ENCODE assay signal across 17 cellular contexts in the genomic region with DNA sequence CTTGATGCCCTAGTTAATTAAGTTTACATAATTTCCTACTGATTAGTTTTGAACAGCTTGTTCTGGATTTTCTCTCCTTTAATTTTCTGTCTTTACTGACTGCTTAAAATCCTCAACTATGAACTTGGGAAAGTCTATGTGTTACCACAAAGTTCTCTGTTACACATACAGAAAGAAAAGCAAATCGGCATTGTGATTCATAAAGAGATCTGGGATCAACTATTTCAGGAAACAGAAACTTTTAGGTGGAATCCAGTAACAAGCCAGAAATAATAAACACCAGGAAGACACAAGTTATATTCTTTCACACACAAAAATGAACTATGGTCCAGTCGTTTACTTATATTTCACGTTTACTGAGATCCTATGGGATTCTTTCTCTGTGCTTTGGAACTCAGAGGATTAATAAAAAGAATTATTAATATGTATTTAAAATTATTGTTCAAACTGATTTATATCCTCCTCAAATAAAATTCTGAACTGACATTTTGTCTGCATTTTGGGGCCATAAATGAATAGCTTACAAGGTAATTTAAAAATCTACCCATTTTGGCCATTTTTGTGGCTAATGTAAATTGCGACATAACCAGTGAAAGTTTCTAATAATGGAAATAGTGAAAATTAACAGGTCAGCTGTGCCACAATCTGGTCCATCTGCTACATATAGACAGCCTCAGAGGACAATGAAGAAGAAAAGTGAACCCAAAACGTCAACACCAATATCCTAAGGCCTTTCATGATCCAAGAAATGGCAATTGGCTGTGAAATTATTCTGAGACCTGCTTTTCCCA.
DNase-seq lines count a peak whose midpoint lies in the region; ATAC-seq and TF ChIP-seq lines count a peak whose summit lies in the region.
"Had no signal": no experiment of that assay in that cellular context is flagged by ENCODE, and none has a peak within 500 bp of the region (broad histone marks: within the 10 kb centered on the region; RNA-seq: fewer than 3 reads in every experiment).

No MANE protein-coding gene starts in this region.

- DNase-seq in A172 (ENCODE audit: low spot score) (peak; percentile 13), HCEC 1CT (peak; percentile 45), brain microvascular endothelial cell (no peak), fibroblast of the aortic adventitia (ENCODE audit: low read depth) (peak; percentile 83), NCI-H2081 treated with DMSO at 0.1 percent for 48 hours (lab: John Stamatoyannopoulos, UW) (no peak)
- DNase-seq in stimulated activated naive CD4-positive, alpha-beta T cell (lab: John Stamatoyannopoulos, UW) = no peak
- DNase-seq: activated CD4-positive, alpha-beta T cell treated with anti-CD3 and anti-CD28 coated beads for 4 hours; activated naive CD4-positive, alpha-beta T cell treated with anti-CD3 and anti-CD28 coated beads, Interleukin-2, amount 10 ng/mL, durations not matched to agents 7 days and 5 days; CD8-positive, alpha-beta memory T cell; KBM-7; NCI-H1105; SHP77 treated with DMSO at 0.1 percent for 48 hours; T-helper 9 cell; trophoblast cell had no signal

- TF ChIP-seq CTCF in brain microvascular endothelial cell (IDR thresholded peaks at IDR 0.05; ENCODE audit: low read depth, low read length, missing control alignments) (no peak), fibroblast of the aortic adventitia (IDR thresholded peaks at IDR 0.05; ENCODE audit: insufficient read depth, low read length) (no peak)

- no peaks in the 10 kb centered on the region for H3K36me3 ChIP-seq in brain microvascular endothelial cell (replicated peaks)

- no peaks in the 10 kb centered on the region for H3K27me3 ChIP-seq in brain microvascular endothelial cell (replicated peaks)

- ATAC-seq in GM19035 (IDR thresholded peaks at IDR 0.05; ENCODE audit: unreplicated experiment) = no peak
- no peak for ATAC-seq in HG03469 (IDR thresholded peaks at IDR 0.05; ENCODE audit: unreplicated experiment)

- H3K27ac ChIP-seq in brain microvascular endothelial cell = peak overlapping the region; percentile 71
- H3K27ac ChIP-seq: skin epidermis had no signal

- in situ Hi-C loops in brain microvascular endothelial cell (cut with HindIII; ENCODE audit: low pct_ligation_motif_present, low sequenced_read_pairs) = no loop called here

- no peak overlapping the region for H3K4me3 ChIP-seq in brain microvascular endothelial cell (ENCODE audit: low read depth, low read length)
- H3K4me3 ChIP-seq in fibroblast of the aortic adventitia (ENCODE audit: low read depth, low read length) = no peak overlapping the region
- H3K4me3 ChIP-seq: skin epidermis had no signal

Comparison
In these comparisons a context has a peak if more than half of its experiments do, and no peak if none do; other contexts are left out.
1. DNase-seq: peak in A172 (single experiment), HCEC 1CT (single experiment) and fibroblast of the aortic adventitia (single experiment); none in brain microvascular endothelial cell (single experiment), stimulated activated naive CD4-positive, alpha-beta T cell (0 of 6) and NCI-H2081 treated with DMSO at 0.1 percent for 48 hours (single experiment).